In the genomic region with DNA sequence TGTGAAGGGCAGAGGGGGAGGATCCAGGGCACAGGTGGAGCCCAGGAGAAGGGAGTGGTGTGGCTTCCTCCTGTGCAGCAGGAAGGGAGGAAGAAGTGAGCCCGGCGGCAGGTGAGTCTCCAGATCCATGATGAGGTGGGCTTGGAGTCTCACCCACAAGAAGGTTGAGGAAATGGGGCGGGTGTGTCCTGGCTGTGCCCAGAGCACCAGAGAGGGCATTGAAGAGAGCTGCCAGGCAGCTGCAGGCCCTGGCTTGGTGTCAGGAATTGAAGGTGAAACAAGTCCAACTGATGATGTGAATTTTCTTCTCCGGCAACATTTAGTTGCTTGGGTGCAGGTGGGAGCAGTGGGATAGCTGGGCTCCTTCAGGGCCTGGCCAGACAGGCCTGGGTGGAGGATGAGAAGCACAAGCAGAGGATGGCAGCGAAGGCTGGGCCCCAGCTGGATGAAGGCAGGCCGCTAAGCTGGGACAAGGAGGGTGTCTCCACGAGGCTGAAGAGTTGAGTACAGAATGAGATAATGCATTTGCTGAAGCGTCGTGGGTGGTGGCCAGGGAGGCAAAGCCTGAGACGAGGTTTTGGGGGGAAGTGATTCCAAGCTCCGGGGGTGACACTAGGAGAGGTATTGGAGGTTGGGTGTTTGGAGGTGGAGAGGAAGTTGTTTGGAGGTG, we compare ENCODE assay signal across 19 cellular contexts. TPM values are rescaled to one million over a fixed set of nuclear protein-coding genes. Genes with fewer than 3 reads are reported as not detected.
DNase-seq lines count a peak whose midpoint lies in the region; ATAC-seq and TF ChIP-seq lines count a peak whose summit lies in the region.
"Had no signal": no experiment of that assay in that cellular context is flagged by ENCODE, and none has a peak within 500 bp of the region (broad histone marks: within the 10 kb centered on the region; RNA-seq: fewer than 3 reads in every experiment).

No MANE protein-coding gene starts in this region.

- H3K36me3 ChIP-seq in right atrium auricular region (no peaks in the 10 kb centered on the region), hepatocyte (replicated peaks; ENCODE audit: insufficient read depth, low read depth) (no peaks in the 10 kb centered on the region)
- H3K36me3 ChIP-seq: BE2C had no signal

- no peak overlapping the region for H3K4me3 Mint-ChIP-seq in activated naive CD4-positive, alpha-beta T cell treated with anti-CD3 and anti-CD28 coated beads for 36 hours

- no peaks in the 10 kb centered on the region for H3K27me3 Mint-ChIP-seq in activated naive CD4-positive, alpha-beta T cell treated with anti-CD3 and anti-CD28 coated beads for 36 hours (ENCODE audit: low read depth)

- H3K4me1 Mint-ChIP-seq in activated naive CD4-positive, alpha-beta T cell treated with anti-CD3 and anti-CD28 coated beads for 36 hours (ENCODE audit: low read depth), result no peaks in the 10 kb centered on the region

- no peak for TF ChIP-seq CTCF in right atrium auricular region (IDR thresholded peaks at IDR 0.05)
- no peak for TF ChIP-seq CTCF in hepatocyte (IDR thresholded peaks at IDR 0.05; ENCODE audit: poor library complexity)

- H3K4me3 ChIP-seq in right atrium auricular region (no peak overlapping the region), hepatocyte (no peak overlapping the region)
- H3K4me3 ChIP-seq: GM23248 had no signal

- H3K9me3 Mint-ChIP-seq in activated naive CD4-positive, alpha-beta T cell treated with anti-CD3 and anti-CD28 coated beads for 36 hours, result no peaks in the 10 kb centered on the region

- ATAC-seq in esophagus mucosa (peak; percentile 18), GM19023 (IDR thresholded peaks at IDR 0.05; ENCODE audit: unreplicated experiment) (no peak)
- ATAC-seq: HCT116 had no signal

- no peak overlapping the region for H3K27ac Mint-ChIP-seq in activated naive CD4-positive, alpha-beta T cell treated with anti-CD3 and anti-CD28 coated beads for 36 hours

- no peak overlapping the region for H2AFZ ChIP-seq in hepatocyte
- H2AFZ ChIP-seq: GM23248 had no signal

- DNase-seq in cardiac septum (ENCODE audit: low spot score) (peak; percentile 29), right atrium auricular region (ENCODE audit: low spot score) (no peak), posterior vena cava (ENCODE audit: low spot score) (peak; percentile 36), hepatocyte (ENCODE audit: low spot score) (no peak)
- DNase-seq in activated naive CD4-positive, alpha-beta T cell treated with anti-CD3 and anti-CD28 coated beads for 36 hours, result no peak
- DNase-seq: BE2C; DMS79 treated with DMSO at 0.1 percent for 48 hours; GM23248; KG1; NCI-H1092; NCI-H1436; NCI-H1930; NCI-H2227 treated with DMSO at 0.1 percent for 48 hours; NCI-H510A; NK-92 treated with Interleukin-12 subunit alpha and Interleukin-12 subunit beta, amount 100 ng/mL, for 24 hours had no signal

- no peak overlapping the region for H3K4me2 ChIP-seq in hepatocyte

- no peaks in the 10 kb centered on the region for H3K79me2 ChIP-seq in hepatocyte

- intact Hi-C loops in cardiac septum (cut with DNase I) (loop anchor here (10.0 kb wide), 1 partner anchor 63 kb away; no protein-coding TSS in a partner anchor), posterior vena cava (cut with DNase I) (no loop called here)
- intact Hi-C loops in activated naive CD4-positive, alpha-beta T cell treated with anti-CD3 and anti-CD28 coated beads for 36 hours (cut with micrococcal nuclease), result no loop called here

- H3K27ac ChIP-seq in right atrium auricular region (no peak overlapping the region), hepatocyte (no peak overlapping the region)
- H3K27ac ChIP-seq: GM23248, RWPE1 had no signal

- H3K27me3 ChIP-seq in right atrium auricular region (no peaks in the 10 kb centered on the region), hepatocyte (no peaks in the 10 kb centered on the region)
- H3K27me3 ChIP-seq: BE2C had no signal

- peaks cover 3% of the 10 kb centered on the region for H3K36me3 Mint-ChIP-seq in activated naive CD4-positive, alpha-beta T cell treated with anti-CD3 and anti-CD28 coated beads for 36 hours (ENCODE audit: low read depth)

- CTCF ChIA-PET in activated naive CD4-positive, alpha-beta T cell treated with anti-CD3 and anti-CD28 coated beads for 36 hours (lab: Charles Lee), result interaction anchor here (0.9 kb wide), 1 partner anchor 11 kb away, joined by 3 read pairs; no protein-coding TSS in a partner anchor

- H4K20me1 ChIP-seq in hepatocyte (ENCODE audit: insufficient read depth, poor library complexity, severe bottlenecking), result no peaks in the 10 kb centered on the region

- H3K4me1 ChIP-seq in right atrium auricular region (no peaks in the 10 kb centered on the region), hepatocyte (ENCODE audit: insufficient read depth) (no peaks in the 10 kb centered on the region)
- H3K4me1 ChIP-seq: BE2C had no signal

- 90% methylated on average over 11 of the region's 11 CpGs for WGBS in hepatocyte (ENCODE audit: low lambda C conversion rate, missing lambda C conversion rate)

- no peaks in the 10 kb centered on the region for H3K9me2 ChIP-seq in hepatocyte (replicated peaks; ENCODE audit: insufficient read depth)

- H3K9me3 ChIP-seq in right atrium auricular region (no peaks in the 10 kb centered on the region), hepatocyte (ENCODE audit: low read depth) (no peaks in the 10 kb centered on the region)
- H3K9me3 ChIP-seq: BE2C had no signal

RNA-seq across cellular contexts. Expression of a gene that starts 18.3 kb away (rescaled TPM):
- total RNA-seq in cardiac septum, result 7.5 TPM
- 1 to 10 TPM; 4.3 to 6.7 TPM for total RNA-seq in right atrium auricular region
- 0.64 TPM for total RNA-seq in esophagus mucosa
- 1 to 10 TPM; 2.8 to 3.0 TPM for total RNA-seq in posterior vena cava
- 1 to 10 TPM; 7.7 to 8.1 TPM for total RNA-seq in activated naive CD4-positive, alpha-beta T cell treated with anti-CD3 and anti-CD28 coated beads for 36 hours
- 2.6 and 3.4 TPM in 2 replicates for total RNA-seq in hepatocyte
- polyA plus RNA-seq in hepatocyte, result 3.3 and 3.5 TPM in 2 replicates

RNA-seq across cellular contexts. Expression of a gene that starts 40.4 kb away (rescaled TPM):
- total RNA-seq in cardiac septum, result 64.0 TPM
- total RNA-seq in right atrium auricular region, result 10 to 100 TPM; 46.0 to 65.5 TPM
- total RNA-seq in esophagus mucosa, result 69.3 TPM
- 10 to 100 TPM; 45.3 to 54.6 TPM for total RNA-seq in posterior vena cava
- total RNA-seq in activated naive CD4-positive, alpha-beta T cell treated with anti-CD3 and anti-CD28 coated beads for 36 hours, result 100 to 1,000 TPM; 103 to 104 TPM
- total RNA-seq in hepatocyte, result 69.1 and 69.5 TPM in 2 replicates
- polyA plus RNA-seq in hepatocyte, result 56.4 and 62.9 TPM in 2 replicates

Comparison
In these comparisons a context has a peak if more than half of its experiments do, and no peak if none do; other contexts are left out.
1. DNase-seq: peak in cardiac septum (single experiment) and posterior vena cava (single experiment); none in right atrium auricular region (single experiment), activated naive CD4-positive, alpha-beta T cell treated with anti-CD3 and anti-CD28 coated beads for 36 hours (single experiment) and hepatocyte (single experiment).